Comparison of ENCODE assay signal across 22 cellular contexts in genomic region chr9:17782750-17783149, GRCh38.
A peak's percentile ranks its signal among the peaks of the same experiment; 100 is the strongest.
DNase-seq lines count a peak whose midpoint lies in the region; ATAC-seq, FAIRE-seq and TF ChIP-seq lines count a peak whose summit lies in the region.
"Had no signal": no experiment of that assay in that cellular context is flagged by ENCODE, and none has a peak within 500 bp of the region (broad histone marks: within the 10 kb centered on the region; RNA-seq: fewer than 3 reads in every experiment).

No MANE protein-coding gene starts in this region.

- no peak overlapping the region for H2BK15ac ChIP-seq in mesenchymal stem cell (ENCODE audit: low read depth, poor library complexity, severe bottlenecking)
- no peak overlapping the region for H2BK15ac ChIP-seq in H9 (ENCODE audit: low read depth, low read length)

- H3K27me3 Mint-ChIP-seq in H9 (ENCODE audit: low read depth) = no peaks in the 10 kb centered on the region; the same call in 1 of the 2 replicates
- H3K27me3 Mint-ChIP-seq: B cell had no signal

- H3K36me3 Mint-ChIP-seq in H9 (ENCODE audit: insufficient read depth in 1 of 3, low read depth in 3 of 3) = no peaks in the 10 kb centered on the region
- H3K36me3 Mint-ChIP-seq: CD4-positive, CD25-positive, alpha-beta regulatory T cell; CD8-positive, alpha-beta T cell had no signal

- H3K4me3 ChIP-seq in A549 (no peak overlapping the region), mesenchymal stem cell (ENCODE audit: insufficient read depth in 1 of 2, low read depth in 1 of 2, low read length in 2 of 2) (no peak overlapping the region)
- H3K4me3 ChIP-seq: BLaER1, GM12878 had no signal

- 0 out of 4 replicates have a peak, but pooled peaks cover 0 to 2% of the 10 kb centered on the region in 2 experiments for H3K4me1 Mint-ChIP-seq in H9
- H3K4me1 Mint-ChIP-seq: B cell; CD4-positive, CD25-positive, alpha-beta regulatory T cell had no signal

- no peak overlapping the region for H2BK5ac ChIP-seq in mesenchymal stem cell (ENCODE audit: low read depth, low read length, poor library complexity, severe bottlenecking)
- no peak overlapping the region for H2BK5ac ChIP-seq in H9 (ENCODE audit: insufficient read length, low read length)

- peaks cover 0 to 4% of the 10 kb centered on the region in 2 experiments for H3K27me3 ChIP-seq in mesenchymal stem cell (ENCODE audit: control insufficient read depth in 1 of 2, insufficient read depth in 1 of 2, low read length in 2 of 2)
- no peaks in the 10 kb centered on the region for H3K27me3 ChIP-seq in H9 (ENCODE audit: insufficient read depth, low read length)
- H3K27me3 ChIP-seq: BLaER1 had no signal

- no peaks in the 10 kb centered on the region for H4K20me1 ChIP-seq in H9 (ENCODE audit: control insufficient read depth, insufficient read depth, insufficient read length)
- H4K20me1 ChIP-seq: BLaER1 had no signal

- POLR2A ChIA-PET in A549 (lab: Yijun Ruan, JAX) = no interaction called here

- ATAC-seq in A549 = no peak
- peak; percentile 79 for ATAC-seq in sciatic nerve
- ATAC-seq: CD8-positive, alpha-beta T cell; GM12878; HCT116 had no signal

- no peaks in the 10 kb centered on the region for H3K36me3 ChIP-seq in mesenchymal stem cell (ENCODE audit: control insufficient read depth in 1 of 2, insufficient read depth in 2 of 2, low read depth in 1 of 2, low read length in 2 of 2)
- H3K36me3 ChIP-seq: BLaER1 had no signal

- H2BK12ac ChIP-seq in mesenchymal stem cell (ENCODE audit: low read length in 2 of 2) = no peak overlapping the region
- no peak overlapping the region for H2BK12ac ChIP-seq in H9 (ENCODE audit: insufficient read length, low read depth, low read length)

- no peaks in the 10 kb centered on the region for H3K79me2 ChIP-seq in H9 (ENCODE audit: insufficient read depth, low read length)

- H3K23ac ChIP-seq in mesenchymal stem cell (ENCODE audit: low read length in 2 of 2) = no peak overlapping the region
- no peak overlapping the region for H3K23ac ChIP-seq in H9 (ENCODE audit: insufficient read length, low read depth, low read length)

- CTCF ChIA-PET in A549 (lab: Yijun Ruan, JAX) = interaction anchor here (1.5 kb wide), 1 partner anchor 425 kb away, joined by 3 read pairs; no protein-coding TSS in a partner anchor

- no peaks in the 10 kb centered on the region for H3K79me1 ChIP-seq in mesenchymal stem cell (replicated peaks; ENCODE audit: low read length, poor library complexity, severe bottlenecking)
- no peaks in the 10 kb centered on the region for H3K79me1 ChIP-seq in H9 (ENCODE audit: insufficient read depth, low read depth, low read length, poor library complexity, severe bottlenecking)

- no peak overlapping the region for H3K4ac ChIP-seq in mesenchymal stem cell (ENCODE audit: low read depth in 1 of 2, low read length in 2 of 2)
- no peak overlapping the region for H3K4ac ChIP-seq in H9 (ENCODE audit: low read depth, low read length)

- no peak overlapping the region for H2BK20ac ChIP-seq in H9 (ENCODE audit: low read depth, low read length, poor library complexity, severe bottlenecking)

- intact Hi-C loops in sciatic nerve (cut with DNase I) = no loop called here

- H3K9ac ChIP-seq in mesenchymal stem cell (ENCODE audit: low read length) (peak overlapping the region; percentile 55), H9 (ENCODE audit: extremely low read depth, insufficient read length, low read length) (no peak overlapping the region)
- H3K9ac ChIP-seq: BLaER1 had no signal

- no peak for FAIRE-seq in A549 (lab: Jason Lieb, UNC)
- FAIRE-seq: GM12878 had no signal

- H3K9me3 ChIP-seq in A549 (no peaks in the 10 kb centered on the region), mesenchymal stem cell (ENCODE audit: control insufficient read depth, low read length) (no peaks in the 10 kb centered on the region), H9 (ENCODE audit: control insufficient read depth, low read depth, low read length) (no peaks in the 10 kb centered on the region)
- H3K9me3 ChIP-seq: BLaER1, Caco-2 had no signal

- no peaks in the 10 kb centered on the region for H3K23me2 ChIP-seq in H9 (ENCODE audit: insufficient read length, low read depth, low read length, poor library complexity, severe bottlenecking)

- H3K27ac ChIP-seq in A549 (no peak overlapping the region), mesenchymal stem cell (ENCODE audit: low read length, poor library complexity, severe bottlenecking) (no peak overlapping the region), H9 (ENCODE audit: insufficient read length, low read depth, low read length) (no peak overlapping the region)
- H3K27ac ChIP-seq: BLaER1, C4-2B had no signal

- TF ChIP-seq EP300 in A549 (IDR thresholded peaks at IDR 0.05) (no peak), Ishikawa (IDR thresholded peaks at IDR 0.05; ENCODE audit: borderline replicate concordance) (no peak)

- no peak for TF ChIP-seq POLR2A in A549 (IDR thresholded peaks at IDR 0.05; ENCODE audit: low read length)

- H4K8ac ChIP-seq in mesenchymal stem cell (ENCODE audit: low read length) (no peak overlapping the region), H9 (replicated peaks; ENCODE audit: insufficient read length, low read depth, low read length) (no peak overlapping the region)

- H3T11ph ChIP-seq in H9 (ENCODE audit: low read length) = no peak overlapping the region

- no peak overlapping the region for H3K4me2 ChIP-seq in A549
- H3K4me2 ChIP-seq in mesenchymal stem cell (ENCODE audit: low read length, poor library complexity, severe bottlenecking) = no peak overlapping the region
- no peak overlapping the region for H3K4me2 ChIP-seq in H9 (ENCODE audit: insufficient read depth, insufficient read length, low read length)
- H3K4me2 ChIP-seq: BLaER1 had no signal

- TF ChIP-seq RAD21 in A549 (conservative IDR thresholded peaks at IDR 0.05 in 1 of 2, IDR thresholded peaks at IDR 0.05 in 1 of 2) = no peak
- no peak for TF ChIP-seq RAD21 in Ishikawa (IDR thresholded peaks at IDR 0.05; ENCODE audit: low read depth)

- H4K91ac ChIP-seq in mesenchymal stem cell (ENCODE audit: low read length) (no peak overlapping the region), H9 (ENCODE audit: insufficient read length, low read depth, low read length) (no peak overlapping the region)

- no peak overlapping the region for H3K56ac ChIP-seq in H9 (ENCODE audit: insufficient read length, low read depth, low read length)

- H2AK5ac ChIP-seq in mesenchymal stem cell (ENCODE audit: low read length, severe bottlenecking) (no peak overlapping the region), H9 (ENCODE audit: insufficient read length, low read length) (no peak overlapping the region)

- H3K4me1 ChIP-seq in A549 = no peaks in the 10 kb centered on the region
- H3K4me1 ChIP-seq in mesenchymal stem cell (ENCODE audit: control insufficient read depth, insufficient read depth, low read depth, low read length) = no peaks in the 10 kb centered on the region
- H3K4me1 ChIP-seq in H9 (ENCODE audit: insufficient read depth, low read length) = no peaks in the 10 kb centered on the region
- H3K4me1 ChIP-seq: BLaER1, Caco-2 had no signal

- H3K27ac Mint-ChIP-seq in H9 = no peak overlapping the region
- H3K27ac Mint-ChIP-seq: B cell; CD4-positive, CD25-positive, alpha-beta regulatory T cell; CD8-positive, alpha-beta T cell had no signal

- H3K9me3 Mint-ChIP-seq in H9 = no peaks in the 10 kb centered on the region

- 59% methylated on average over 4 of the region's 4 CpGs for WGBS in A549 (ENCODE audit: missing lambda C conversion rate)
- 71% methylated on average over 4 of the region's 4 CpGs for WGBS in mesenchymal stem cell
- no CpG with 5 or more reads among the region's 4 CpGs for WGBS in H9 (ENCODE audit: extremely low coverage, insufficient read length, low lambda C conversion rate)

- no peak overlapping the region for H2AFZ ChIP-seq in mesenchymal stem cell (ENCODE audit: low read depth, low read length)
- H2AFZ ChIP-seq in H9 (ENCODE audit: low read length) = no peak overlapping the region

- H3K14ac ChIP-seq in mesenchymal stem cell (ENCODE audit: low read length in 2 of 2) = no peak overlapping the region
- no peak overlapping the region; the same call in 1 of the 2 replicates for H3K14ac ChIP-seq in H9 (ENCODE audit: insufficient read depth, low read length)

- H3K18ac ChIP-seq in mesenchymal stem cell (ENCODE audit: low read depth in 1 of 2, low read length in 2 of 2) (no peak overlapping the region), H9 (ENCODE audit: insufficient read length, low read depth, low read length) (no peak overlapping the region)

- no peak for DNase-seq in A549 (ENCODE audit: low read depth in 1 of 2, low spot score in 1 of 2)
- peak; percentile 0 for DNase-seq in mesenchymal stem cell
- no peak for DNase-seq in sciatic nerve (ENCODE audit: low spot score)
- no peak for DNase-seq in G401 (ENCODE audit: low spot score)
- no peak for DNase-seq in H9
- no peak for DNase-seq in stimulated activated naive CD4-positive, alpha-beta T cell (lab: John Stamatoyannopoulos, UW)
- no peak for DNase-seq in glomerular visceral epithelial cell (ENCODE audit: extremely low spot score)
- DNase-seq: 8988T; Caco-2; CD4-positive, CD25-positive, alpha-beta regulatory T cell; CD8-positive, alpha-beta T cell; DMS153; DND-41; GDM1; GOT3; H7 had no signal

- H2BK120ac ChIP-seq in mesenchymal stem cell (ENCODE audit: low read depth, low read length) (no peak overlapping the region), H9 (ENCODE audit: low read depth, low read length, poor library complexity, severe bottlenecking) (no peak overlapping the region)

- no peak overlapping the region for H4K5ac ChIP-seq in H9 (ENCODE audit: insufficient read length, low read depth, low read length)

- TF ChIP-seq CTCF in A549 (IDR thresholded peaks at IDR 0.05) (no peak), H9 (conservative IDR thresholded peaks at IDR 0.05) (no peak)

- in situ Hi-C loops in G401 (cut with HindIII; ENCODE audit: low sequenced_read_pairs) = no loop called here

- no peak overlapping the region for H3K4me3 Mint-ChIP-seq in H9
- H3K4me3 Mint-ChIP-seq: B cell; CD4-positive, CD25-positive, alpha-beta regulatory T cell; CD8-positive, alpha-beta T cell had no signal

TF ChIP-seq in A549, 52 proteins besides CTCF, POLR2A, EP300 and RAD21:
- TF ChIP-seq RNF2 (IDR thresholded peaks at IDR 0.05; ENCODE audit: borderline replicate concordance, low read depth) (no peak), CEBPB (IDR thresholded peaks at IDR 0.05) (peak; percentile 50 to 69; a peak in 2 of 4 replicates)

TF ChIP-seq in Ishikawa, 13 proteins besides CTCF, POLR2A, EP300 and RAD21:
- TF ChIP-seq CEBPB (IDR thresholded peaks at IDR 0.05) (peak; percentile 69), YY1 (IDR thresholded peaks at IDR 0.05; ENCODE audit: low read depth) (no peak)
